Comparison of ENCODE assay signal across 30 cellular contexts in the genomic region with DNA sequence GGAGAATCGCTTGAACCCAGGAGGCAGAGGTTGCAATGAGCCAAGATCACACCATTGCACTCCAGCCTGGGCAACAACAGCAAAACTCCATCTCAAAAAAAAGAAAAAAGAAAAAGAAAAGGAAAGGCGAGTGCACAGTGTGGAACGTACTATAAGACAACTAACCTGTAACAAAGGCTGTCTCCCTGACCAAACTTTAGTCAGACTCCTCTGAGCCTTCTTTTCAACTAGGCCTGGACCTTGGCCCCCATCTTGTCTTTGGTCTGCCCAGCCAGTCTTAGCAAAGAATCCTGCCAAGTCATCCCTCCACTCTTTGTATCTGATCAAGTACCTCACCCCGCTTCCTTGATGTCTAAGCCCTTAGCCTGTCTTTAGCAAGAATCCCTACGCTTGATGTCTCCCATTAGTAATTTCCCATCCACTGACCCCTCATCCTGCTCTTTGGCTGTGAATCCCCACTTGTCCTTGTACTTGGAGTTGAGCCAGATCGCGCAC.
"Had no signal": no experiment of that assay in that cellular context is flagged by ENCODE, and none has a peak within 500 bp of the region (broad histone marks: within the 10 kb centered on the region; RNA-seq: fewer than 3 reads in every experiment).

No MANE protein-coding gene starts in this region.

- H3K27ac ChIP-seq: left lung, lower lobe of right lung, pancreas, prostate gland, skin epidermis, stomach, testis, thyroid gland, transverse colon, upper lobe of right lung had no signal

- H3K36me3 ChIP-seq: left lung, lower lobe of right lung, pancreas, prostate gland, stomach, thyroid gland, transverse colon, upper lobe of right lung had no signal

- H3K27me3 ChIP-seq: left lung, pancreas, stomach, testis, thyroid gland, transverse colon, upper lobe of right lung had no signal

- H3K36me3 Mint-ChIP-seq: mesothelial cell of epicardium; naive B cell; stimulated activated naive B cell treated with anti-CD40 and anti-IgM and Interleukin-4, amounts not matched to agents 10 μg/mL and 1 μg/mL and 100 μg/mL, for 72 hours had no signal

- H3K4me3 Mint-ChIP-seq: immature natural killer cell; mesothelial cell of epicardium; naive B cell; nephron; neural crest cell; stimulated activated naive B cell treated with anti-CD40 and anti-IgM and Interleukin-4, amounts not matched to agents 10 μg/mL and 1 μg/mL and 100 μg/mL, for 72 hours had no signal

- H3K4me1 Mint-ChIP-seq: immature natural killer cell had no signal

- H3K9me3 Mint-ChIP-seq: immature natural killer cell; neural crest cell; stimulated activated naive B cell treated with anti-CD40 and anti-IgM and Interleukin-4, amounts not matched to agents 10 μg/mL and 1 μg/mL and 100 μg/mL, for 72 hours had no signal

- H3K27me3 Mint-ChIP-seq: naive B cell had no signal

- H3K27ac Mint-ChIP-seq: immature natural killer cell; mesothelial cell of epicardium; naive B cell; nephron; stimulated activated naive B cell treated with anti-CD40 and anti-IgM and Interleukin-4, amounts not matched to agents 10 μg/mL and 1 μg/mL and 100 μg/mL, for 72 hours had no signal

- ATAC-seq: left colon; left lung; lower lobe of right lung; pancreas; right cardiac atrium; sciatic nerve; stimulated activated naive B cell treated with anti-CD40 and anti-IgM and Interleukin-4, amounts not matched to agents 10 μg/mL and 1 μg/mL and 100 μg/mL, for 72 hours; stimulated activated naive CD8-positive, alpha-beta T cell treated with anti-CD3 and anti-CD28 coated beads, Interleukin-15, Interleukin-2, amounts not matched to agents 100 U/mL and 50 U/mL, for 24 hours; upper lobe of right lung had no signal

- H3K4me3 ChIP-seq: left lung, lower lobe of right lung, pancreas, prostate gland, skin epidermis, stomach, testis, thyroid gland, transverse colon, upper lobe of right lung had no signal

- H3K9me3 ChIP-seq: left lung, lower lobe of right lung, pancreas, prostate gland, stomach, testis, thyroid gland, transverse colon, upper lobe of right lung had no signal

- DNase-seq: hypothalamus; immature natural killer cell; kidney; left colon; left lung; lower lobe of right lung; mammary epithelial cell; mesenchymal stem cell; naive B cell; nucleus accumbens; pancreas; retina; right cardiac atrium; stimulated activated CD4-positive, alpha-beta T cell treated with anti-CD3 and anti-CD28 coated beads, Interleukin-12 subunit alpha, Interleukin-12 subunit beta, amount 100 ng/mL, for 4 hours; stimulated activated CD4-positive, alpha-beta T cell treated with anti-CD3 and anti-CD28 coated beads, Interleukin-15, amount 100 ng/mL, for 24 hours; stimulated activated CD4-positive, alpha-beta T cell treated with anti-CD3 and anti-CD28 coated beads, Interleukin-2, amount 100 ng/mL, for 24 hours; stimulated activated CD4-positive, alpha-beta T cell treated with anti-CD3 and anti-CD28 coated beads, Interleukin-4, amount 100 ng/mL, for 1 hour; stimulated activated naive B cell treated with anti-CD40 and anti-IgM and Interleukin-4, amounts not matched to agents 10 μg/mL and 1 μg/mL and 100 μg/mL, for 72 hours; stimulated activated naive CD8-positive, alpha-beta T cell treated with anti-CD3 and anti-CD28 coated beads, Interleukin-15, Interleukin-2, amounts not matched to agents 100 U/mL and 50 U/mL, for 24 hours; stomach; testis; thyroid gland; transverse colon; upper lobe of right lung had no signal
